ENCODE assay signal across 1 cellular context in genomic region chr2:73233932-73234832, GRCh38.
A peak's percentile ranks its signal among the peaks of the same experiment; 100 is the strongest.
TF ChIP-seq lines count a peak whose summit lies in the region.

Gene CCT7 (plus strand): TSS chr2:73234308. CDS start chr2:73234379, 71 bp downstream.

TF ChIP-seq in GM12878, 131 proteins besides CTCF, POLR2A, EP300 and RAD21 (continued from another document and continues in another):
- TF ChIP-seq ZBTB11 (CRISPR knock-in tag; IDR thresholded peaks at IDR 0.05) (peak; percentile 85), NBN (IDR thresholded peaks at IDR 0.05) (peak; percentile 92), ZZZ3 (IDR thresholded peaks at IDR 0.05; ENCODE audit: control insufficient read depth, insufficient read length, low read depth) (peak; percentile 49), KDM1A (IDR thresholded peaks at IDR 0.05; ENCODE audit: borderline replicate concordance) (no peak), BRCA1 (IDR thresholded peaks at IDR 0.05; ENCODE audit: low read depth, low read length) (no peak), ZBED1 (IDR thresholded peaks at IDR 0.05; ENCODE audit: borderline replicate concordance) (0 out of 2 replicates have a peak, but pooled peaks have one; percentile 48), MXI1 (IDR thresholded peaks at IDR 0.05; ENCODE audit: low read depth, low read length) (peak; percentile 61; the same call in 1 of the 2 replicates), NFYA (IDR thresholded peaks at IDR 0.05; ENCODE audit: borderline replicate concordance, low read depth, low read length) (no peak), FOXM1 (IDR thresholded peaks at IDR 0.05; ENCODE audit: low read depth, low read length) (no peak), MEF2B (IDR thresholded peaks at IDR 0.05; ENCODE audit: partially characterized antibody, poor library complexity, severe bottlenecking) (no peak), BCL11A (IDR thresholded peaks at IDR 0.05; ENCODE audit: low read depth, low read length) (no peak), MEF2A (IDR thresholded peaks at IDR 0.05; ENCODE audit: insufficient read depth, low read depth, low read length) (0 out of 2 replicates have a peak, but pooled peaks have one; percentile 7), TCF7 (IDR thresholded peaks at IDR 0.05; ENCODE audit: borderline replicate concordance) (no peak), NR2F1 (conservative IDR thresholded peaks at IDR 0.05) (no peak; the same call in 1 of the 2 replicates), RELB (IDR thresholded peaks at IDR 0.05; ENCODE audit: low read depth) (peak; percentile 79), RAD51 (IDR thresholded peaks at IDR 0.05) (no peak), CHD4 (IDR thresholded peaks at IDR 0.05) (no peak), YBX1 (IDR thresholded peaks at IDR 0.05) (no peak), ZBTB4 (CRISPR knock-in tag; IDR thresholded peaks at IDR 0.05) (no peak), NFXL1 (IDR thresholded peaks at IDR 0.05; ENCODE audit: borderline replicate concordance) (no peak), CREM (IDR thresholded peaks at IDR 0.05; ENCODE audit: low read depth) (peak; percentile 76), BCLAF1 (IDR thresholded peaks at IDR 0.05) (no peak), RFX5 (IDR thresholded peaks at IDR 0.05; ENCODE audit: low read depth, low read length) (no peak), ELK1 (IDR thresholded peaks at IDR 0.05; ENCODE audit: low read depth, low read length) (no peak), CREB1 (IDR thresholded peaks at IDR 0.05; ENCODE audit: low read depth) (peak; percentile 59; the same call in 1 of the 2 replicates), SKIL (IDR thresholded peaks at IDR 0.05; ENCODE audit: low read depth, poor library complexity, severe bottlenecking) (no peak), ZBTB33 (IDR thresholded peaks at IDR 0.05) (no peak), PBX3 (IDR thresholded peaks at IDR 0.05; ENCODE audit: insufficient replicate concordance, low read depth, low read length) (no peak), USF2 (IDR thresholded peaks at IDR 0.05; ENCODE audit: borderline replicate concordance, low read depth, low read length) (no peak), MAX (IDR thresholded peaks at IDR 0.05; ENCODE audit: low read depth, low read length) (no peak; the same call in 1 of the 2 replicates), RBBP5 (conservative IDR thresholded peaks at IDR 0.05) (peak; percentile 95; the same call in 1 of the 2 replicates), GABPA (IDR thresholded peaks at IDR 0.05; ENCODE audit: low read depth) (peak; percentile 94)
